ENCODE assay signal across 8 cellular contexts in genomic region chr21:39347537-39347936, GRCh38. TPM values are rescaled to one million over a fixed set of nuclear protein-coding genes. Genes with fewer than 3 reads are reported as not detected.
A peak's percentile ranks its signal among the peaks of the same experiment; 100 is the strongest.
DNase-seq lines count a peak whose midpoint lies in the region; ATAC-seq, FAIRE-seq and TF ChIP-seq lines count a peak whose summit lies in the region.

No MANE protein-coding gene starts in this region.

- H3K9me1 ChIP-seq in keratinocyte (ENCODE audit: control insufficient read depth, extremely low read depth, insufficient read depth, low read length), result no peaks in the 10 kb centered on the region

- H3K4me1 ChIP-seq in keratinocyte (ENCODE audit: control insufficient read depth, extremely low read depth, insufficient read depth, low read length) (peaks cover 24% of the 10 kb centered on the region), suprapubic skin (peaks cover 30% of the 10 kb centered on the region)

- H3K27ac Mint-ChIP-seq in activated CD4-positive, alpha-beta T cell treated with anti-CD3 and anti-CD28 coated beads, Interleukin-2, amount 10 ng/mL, durations not matched to agents 24 days and 14 days, result peak overlapping the region; percentile 3
- H3K27ac Mint-ChIP-seq in activated T-helper 1 cell treated with anti-CD3 and anti-CD28 coated beads, Interleukin-12 subunit alpha, Interleukin-12 subunit beta, Interleukin-2, Interleukin-4 antibody, amounts not matched to agents 30 ng/mL and 10 ng/mL and 1 ng/mL, durations not matched to agents 14 hours and 24 hours and 36 hours, result peak overlapping the region; percentile 71

- dilution Hi-C loops in keratinocyte (cut with MboI; ENCODE audit: extremely low pct_ligation_motif_present, low sequenced_read_pairs), result no loop called here

- FAIRE-seq in keratinocyte (lab: Jason Lieb, UNC), result peak; percentile 17

- peak overlapping the region; percentile 95 for H3K9ac ChIP-seq in keratinocyte (ENCODE audit: control insufficient read depth, extremely low read depth, insufficient read depth, low read length)

- H3K4me2 ChIP-seq in keratinocyte (ENCODE audit: control insufficient read depth, extremely low read depth, insufficient read depth, low read depth, low read length), result peak overlapping the region; percentile 98

- peaks cover 38% of the 10 kb centered on the region for H3K79me2 ChIP-seq in keratinocyte (ENCODE audit: control insufficient read depth, insufficient read depth, low read length)

- H3K27me3 ChIP-seq in keratinocyte (ENCODE audit: control insufficient read depth, extremely low read depth, insufficient read depth, low read length) (no peaks in the 10 kb centered on the region), suprapubic skin (no peaks in the 10 kb centered on the region)

- 15% methylated on average over 10 of the region's 10 CpGs for WGBS in suprapubic skin

- peak overlapping the region; percentile 63 to 99 (median 96) for H3K4me3 ChIP-seq in keratinocyte (ENCODE audit: control insufficient read depth in 2 of 3, extremely low read depth in 1 of 3, insufficient read depth in 2 of 3, low read depth in 1 of 3, low read length in 3 of 3)
- peak overlapping the region; percentile 84 for H3K4me3 ChIP-seq in suprapubic skin

- H3K36me3 ChIP-seq in keratinocyte (ENCODE audit: control insufficient read depth in 2 of 2, extremely low read depth in 1 of 2, insufficient read depth in 2 of 2, low read length in 2 of 2) (peaks cover 3 to 21% of the 10 kb centered on the region in 2 experiments), suprapubic skin (peaks cover 14% of the 10 kb centered on the region)

- no peak for TF ChIP-seq CTCF in keratinocyte (optimal IDR thresholded peaks at IDR 0.05 in 1 of 3, IDR thresholded peaks at IDR 0.05 in 1 of 3, conservative IDR thresholded peaks at IDR 0.05 in 1 of 3; ENCODE audit: extremely low read depth in 1 of 3, insufficient read depth in 2 of 3, low read length in 3 of 3)
- no peak for TF ChIP-seq CTCF in suprapubic skin (IDR thresholded peaks at IDR 0.05)

- no peak for TF ChIP-seq EP300 in suprapubic skin (IDR thresholded peaks at IDR 0.05)

- DNase-seq in activated CD4-positive, alpha-beta T cell treated with anti-CD3 and anti-CD28 coated beads, Interleukin-2, amount 10 ng/mL, durations not matched to agents 24 days and 14 days, result no peak
- no peak for DNase-seq in activated CD4-positive, alpha-beta T cell treated with anti-CD3 and anti-CD28 coated beads, Interleukin-2, amount 50 U/mL, for 1 hour
- DNase-seq in activated T-helper 1 cell treated with anti-CD3 and anti-CD28 coated beads, Interleukin-12 subunit alpha, Interleukin-12 subunit beta, Interleukin-2, Interleukin-4 antibody, amounts not matched to agents 30 ng/mL and 10 ng/mL and 1 ng/mL, durations not matched to agents 14 hours and 24 hours and 36 hours (ENCODE audit: low spot score), result no peak
- DNase-seq in keratinocyte (ENCODE audit: low read depth, low spot score) (no peak), suprapubic skin (ENCODE audit: low spot score in 2 of 2) (no peak), posterior cingulate gyrus (no peak)
- DNase-seq in activated CD4-positive, alpha-beta T cell treated with anti-CD3 and anti-CD28 coated beads for 48 hours, result no peak

- no peak for ATAC-seq in GM21717 (IDR thresholded peaks at IDR 0.05; ENCODE audit: unreplicated experiment)

- H3K9me3 Mint-ChIP-seq in activated CD4-positive, alpha-beta T cell treated with anti-CD3 and anti-CD28 coated beads, Interleukin-2, amount 10 ng/mL, durations not matched to agents 24 days and 14 days, result no peaks in the 10 kb centered on the region
- no peaks in the 10 kb centered on the region for H3K9me3 Mint-ChIP-seq in activated T-helper 1 cell treated with anti-CD3 and anti-CD28 coated beads, Interleukin-12 subunit alpha, Interleukin-12 subunit beta, Interleukin-2, Interleukin-4 antibody, amounts not matched to agents 30 ng/mL and 10 ng/mL and 1 ng/mL, durations not matched to agents 14 hours and 24 hours and 36 hours

- TF ChIP-seq POLR2A in suprapubic skin (IDR thresholded peaks at IDR 0.05), result no peak

- H3K4me1 Mint-ChIP-seq in activated CD4-positive, alpha-beta T cell treated with anti-CD3 and anti-CD28 coated beads, Interleukin-2, amount 10 ng/mL, durations not matched to agents 24 days and 14 days, result peaks cover 37% of the 10 kb centered on the region
- peaks cover 54% of the 10 kb centered on the region for H3K4me1 Mint-ChIP-seq in activated T-helper 1 cell treated with anti-CD3 and anti-CD28 coated beads, Interleukin-12 subunit alpha, Interleukin-12 subunit beta, Interleukin-2, Interleukin-4 antibody, amounts not matched to agents 30 ng/mL and 10 ng/mL and 1 ng/mL, durations not matched to agents 14 hours and 24 hours and 36 hours (ENCODE audit: low read depth)

- H4K20me1 ChIP-seq in keratinocyte (ENCODE audit: control insufficient read depth, extremely low read depth, insufficient read depth, low read length), result peaks cover 8% of the 10 kb centered on the region

- H3K27ac ChIP-seq in keratinocyte (ENCODE audit: control insufficient read depth, insufficient read depth, low read length) (peak overlapping the region; percentile 87), suprapubic skin (no peak overlapping the region)

- peaks cover 2% of the 10 kb centered on the region for H3K27me3 Mint-ChIP-seq in activated CD4-positive, alpha-beta T cell treated with anti-CD3 and anti-CD28 coated beads, Interleukin-2, amount 10 ng/mL, durations not matched to agents 24 days and 14 days
- H3K27me3 Mint-ChIP-seq in activated T-helper 1 cell treated with anti-CD3 and anti-CD28 coated beads, Interleukin-12 subunit alpha, Interleukin-12 subunit beta, Interleukin-2, Interleukin-4 antibody, amounts not matched to agents 30 ng/mL and 10 ng/mL and 1 ng/mL, durations not matched to agents 14 hours and 24 hours and 36 hours (ENCODE audit: insufficient read depth), result peaks cover 8% of the 10 kb centered on the region

- peaks cover 39% of the 10 kb centered on the region for H3K36me3 Mint-ChIP-seq in activated CD4-positive, alpha-beta T cell treated with anti-CD3 and anti-CD28 coated beads, Interleukin-2, amount 10 ng/mL, durations not matched to agents 24 days and 14 days (ENCODE audit: low read depth)
- H3K36me3 Mint-ChIP-seq in activated T-helper 1 cell treated with anti-CD3 and anti-CD28 coated beads, Interleukin-12 subunit alpha, Interleukin-12 subunit beta, Interleukin-2, Interleukin-4 antibody, amounts not matched to agents 30 ng/mL and 10 ng/mL and 1 ng/mL, durations not matched to agents 14 hours and 24 hours and 36 hours (ENCODE audit: low read depth), result peaks cover 43% of the 10 kb centered on the region

- H3K4me3 Mint-ChIP-seq in activated CD4-positive, alpha-beta T cell treated with anti-CD3 and anti-CD28 coated beads, Interleukin-2, amount 10 ng/mL, durations not matched to agents 24 days and 14 days, result peak overlapping the region; percentile 82
- peak overlapping the region; percentile 90 for H3K4me3 Mint-ChIP-seq in activated T-helper 1 cell treated with anti-CD3 and anti-CD28 coated beads, Interleukin-12 subunit alpha, Interleukin-12 subunit beta, Interleukin-2, Interleukin-4 antibody, amounts not matched to agents 30 ng/mL and 10 ng/mL and 1 ng/mL, durations not matched to agents 14 hours and 24 hours and 36 hours

- H2AFZ ChIP-seq in keratinocyte (ENCODE audit: control insufficient read depth, low read length), result no peak overlapping the region

- intact Hi-C loops in activated CD4-positive, alpha-beta T cell treated with anti-CD3 and anti-CD28 coated beads, Interleukin-2, amount 10 ng/mL, durations not matched to agents 24 days and 14 days (cut with micrococcal nuclease), result no loop called here
- intact Hi-C loops in activated T-helper 1 cell treated with anti-CD3 and anti-CD28 coated beads, Interleukin-12 subunit alpha, Interleukin-12 subunit beta, Interleukin-2, Interleukin-4 antibody, amounts not matched to agents 30 ng/mL and 10 ng/mL and 1 ng/mL, durations not matched to agents 14 hours and 24 hours and 36 hours (cut with micrococcal nuclease), result no loop called here
- intact Hi-C loops in posterior cingulate gyrus (cut with DNase I), result no loop called here

- H3K9me3 ChIP-seq in keratinocyte (ENCODE audit: control insufficient read depth, low read depth, low read length) (no peaks in the 10 kb centered on the region), suprapubic skin (no peaks in the 10 kb centered on the region)

RNA-seq across cellular contexts. Expression of gene HMGN1, which starts 1.4 kb away (rescaled TPM):
- 321 and 339 TPM in 2 replicates for total RNA-seq in activated CD4-positive, alpha-beta T cell treated with anti-CD3 and anti-CD28 coated beads, Interleukin-2, amount 10 ng/mL, durations not matched to agents 24 days and 14 days
- total RNA-seq in activated T-helper 1 cell treated with anti-CD3 and anti-CD28 coated beads, Interleukin-12 subunit alpha, Interleukin-12 subunit beta, Interleukin-2, Interleukin-4 antibody, amounts not matched to agents 30 ng/mL and 10 ng/mL and 1 ng/mL, durations not matched to agents 14 hours and 24 hours and 36 hours, result 313 and 314 TPM in 2 replicates
- 110 to 245 TPM (median 142 TPM) in 3 replicates for polyA plus RNA-seq in keratinocyte
- polyA plus RNA-seq in keratinocyte (2011; ENCODE audit: low read depth), result 89.4 TPM
- 146 and 208 TPM in 2 replicates for polyA plus RNA-seq in keratinocyte (2011; cell fraction: cytosol; rRNA removed)
- 80.9 and 133 TPM in 2 replicates for polyA plus RNA-seq in keratinocyte (2011; cell fraction: nucleus; rRNA removed)
- polyA plus RNA-seq in keratinocyte (2012; ENCODE audit: low replicate concordance), result 167 and 266 TPM in 2 replicates
- polyA minus RNA-seq in keratinocyte, result 13.2 to 72.1 TPM (median 20.4 TPM) in 3 replicates
- polyA minus RNA-seq in keratinocyte (2011; cell fraction: cytosol; rRNA and poly(A)+ RNA removed), result 154 TPM
- polyA minus RNA-seq in keratinocyte (2011; cell fraction: nucleus; rRNA and poly(A)+ RNA removed), result 16.4 and 24.3 TPM in 2 replicates
- 100 to 1,000 TPM in 2 of 4 donors, 10 to 100 TPM in 2; 63.1 to 130 (median 101) TPM for total RNA-seq in suprapubic skin

RNA-seq across cellular contexts. Expression of gene BRWD1, which starts 34.1 kb away (rescaled TPM):
- total RNA-seq in activated CD4-positive, alpha-beta T cell treated with anti-CD3 and anti-CD28 coated beads, Interleukin-2, amount 10 ng/mL, durations not matched to agents 24 days and 14 days, result 29.7 and 31.9 TPM in 2 replicates
- total RNA-seq in activated T-helper 1 cell treated with anti-CD3 and anti-CD28 coated beads, Interleukin-12 subunit alpha, Interleukin-12 subunit beta, Interleukin-2, Interleukin-4 antibody, amounts not matched to agents 30 ng/mL and 10 ng/mL and 1 ng/mL, durations not matched to agents 14 hours and 24 hours and 36 hours, result 34.7 and 38.1 TPM in 2 replicates
- 8.2 to 15.1 TPM (median 11.3 TPM) in 3 replicates for polyA plus RNA-seq in keratinocyte
- 30.8 TPM for polyA plus RNA-seq in keratinocyte (2011; ENCODE audit: low read depth)
- 6.8 and 11.0 TPM in 2 replicates for polyA plus RNA-seq in keratinocyte (2011; cell fraction: cytosol; rRNA removed)
- polyA plus RNA-seq in keratinocyte (2011; cell fraction: nucleus; rRNA removed), result 13.7 and 23.3 TPM in 2 replicates
- 8.3 and 20.5 TPM in 2 replicates for polyA plus RNA-seq in keratinocyte (2012; ENCODE audit: low replicate concordance)
- polyA minus RNA-seq in keratinocyte, result 14.8 to 87.2 TPM (median 38.5 TPM) in 3 replicates
- polyA minus RNA-seq in keratinocyte (2011; cell fraction: cytosol; rRNA and poly(A)+ RNA removed), result 15.9 TPM
- 49.0 and 84.9 TPM in 2 replicates for polyA minus RNA-seq in keratinocyte (2011; cell fraction: nucleus; rRNA and poly(A)+ RNA removed)
- 100 to 1,000 TPM in 1 of 4 donors, 10 to 100 TPM in 3; 45.7 to 143 (median 63.1) TPM for total RNA-seq in suprapubic skin
